In genomic region chr6:14670806-14671205, GRCh38 we compare ENCODE assay signal across 18 cellular contexts.
DNase-seq lines count a peak whose midpoint lies in the region; ATAC-seq, FAIRE-seq and TF ChIP-seq lines count a peak whose summit lies in the region.
"Had no signal": no experiment of that assay in that cellular context is flagged by ENCODE, and none has a peak within 500 bp of the region (broad histone marks: within the 10 kb centered on the region; RNA-seq: fewer than 3 reads in every experiment).

No MANE protein-coding gene starts in this region.

- TF ChIP-seq POLR2A in H54 (IDR thresholded peaks at IDR 0.05; ENCODE audit: low read depth, low read length), result no peak

- H3K36me3 ChIP-seq in ACC112 (ENCODE audit: insufficient read depth, low read length) (no peaks in the 10 kb centered on the region), HEK293 (ENCODE audit: control insufficient read depth in 2 of 2, insufficient read depth in 1 of 2, low read length in 2 of 2) (no peaks in the 10 kb centered on the region), astrocyte (ENCODE audit: insufficient read depth, low read length) (no peaks in the 10 kb centered on the region), keratinocyte (ENCODE audit: control insufficient read depth in 2 of 2, extremely low read depth in 1 of 2, insufficient read depth in 2 of 2, low read length in 2 of 2) (no peaks in the 10 kb centered on the region)
- H3K36me3 ChIP-seq: Peyer's patch had no signal

- H3K4me3 Mint-ChIP-seq in astrocyte (ENCODE audit: unreplicated experiment), result no peak overlapping the region
- H3K4me3 Mint-ChIP-seq: CD4-positive, alpha-beta T cell had no signal

- dilution Hi-C loops in keratinocyte (cut with MboI; ENCODE audit: extremely low pct_ligation_motif_present, low sequenced_read_pairs), result no loop called here

- H2AFZ ChIP-seq in ACC112 (ENCODE audit: low read length, unreplicated experiment) (no peak overlapping the region), astrocyte (ENCODE audit: low read depth, low read length) (no peak overlapping the region), keratinocyte (ENCODE audit: control insufficient read depth, low read length) (no peak overlapping the region)

- FAIRE-seq in astrocyte (lab: Jason Lieb, UNC), result no peak
- FAIRE-seq in keratinocyte (lab: Jason Lieb, UNC), result no peak
- FAIRE-seq in H54 (lab: Jason Lieb, UNC), result no peak
- FAIRE-seq: A549, GM12878, GM19239 had no signal

- H3K4me2 ChIP-seq in astrocyte (ENCODE audit: low read length) (peak overlapping the region; percentile 56), keratinocyte (ENCODE audit: control insufficient read depth, extremely low read depth, insufficient read depth, low read depth, low read length) (peak overlapping the region; percentile 58)
- H3K4me2 ChIP-seq: A549 had no signal

- H3K4me1 Mint-ChIP-seq in astrocyte (ENCODE audit: low read depth, unreplicated experiment), result peaks cover 30% of the 10 kb centered on the region

- H3K9ac ChIP-seq in astrocyte (ENCODE audit: low read length), result peak overlapping the region; percentile 36
- no peak overlapping the region for H3K9ac ChIP-seq in keratinocyte (ENCODE audit: control insufficient read depth, extremely low read depth, insufficient read depth, low read length)

- no peaks in the 10 kb centered on the region for H3K9me1 ChIP-seq in keratinocyte (ENCODE audit: control insufficient read depth, extremely low read depth, insufficient read depth, low read length)

- CTCF ChIA-PET in HEK293 (lab: Yijun Ruan, JAX), result interaction anchor here (0.5 to 0.6 kb wide), 3 partner anchors 9 to 192 kb away, joined by 3 to 4 read pairs (median 4); no protein-coding TSS in a partner anchor

- no peaks in the 10 kb centered on the region for H3K27me3 ChIP-seq in ACC112 (ENCODE audit: insufficient read depth, low read length)
- H3K27me3 ChIP-seq in astrocyte (ENCODE audit: insufficient read depth, low read length), result no peaks in the 10 kb centered on the region
- no peaks in the 10 kb centered on the region for H3K27me3 ChIP-seq in keratinocyte (ENCODE audit: control insufficient read depth, extremely low read depth, insufficient read depth, low read length)
- H3K27me3 ChIP-seq: Peyer's patch had no signal

- H3K4me3 ChIP-seq in ACC112 (ENCODE audit: low read depth, low read length) (no peak overlapping the region), HEK293 (ENCODE audit: low read depth, low read length) (no peak overlapping the region), astrocyte (ENCODE audit: insufficient read depth, low read depth, low read length) (no peak overlapping the region), keratinocyte (ENCODE audit: control insufficient read depth in 2 of 3, extremely low read depth in 1 of 3, insufficient read depth in 2 of 3, low read depth in 1 of 3, low read length in 3 of 3) (no peak overlapping the region)
- H3K4me3 ChIP-seq: A549, GM12878, Peyer's patch had no signal

- no peaks in the 10 kb centered on the region for H3K27me3 Mint-ChIP-seq in astrocyte (ENCODE audit: low read depth, unreplicated experiment)
- H3K27me3 Mint-ChIP-seq: CD4-positive, alpha-beta T cell had no signal

- H3K4me1 ChIP-seq in ACC112 (ENCODE audit: control insufficient read depth, insufficient read depth, low read length, unreplicated experiment) (peaks cover 19% of the 10 kb centered on the region), HEK293 (ENCODE audit: control insufficient read depth, insufficient read depth, low read length) (peaks cover 6% of the 10 kb centered on the region; the same call in 1 of the 2 replicates), astrocyte (ENCODE audit: insufficient read depth, low read length) (peaks cover 31% of the 10 kb centered on the region), keratinocyte (ENCODE audit: control insufficient read depth, extremely low read depth, insufficient read depth, low read length) (peaks cover 57% of the 10 kb centered on the region)
- H3K4me1 ChIP-seq: Peyer's patch had no signal

- peaks cover 4% of the 10 kb centered on the region for H3K9me3 Mint-ChIP-seq in astrocyte (ENCODE audit: unreplicated experiment)
- H3K9me3 Mint-ChIP-seq: CD4-positive, alpha-beta T cell had no signal

- no peak for ATAC-seq in stimulated activated naive CD8-positive, alpha-beta T cell treated with anti-CD3 and anti-CD28 coated beads, Interleukin-15, Interleukin-2, amounts not matched to agents 100 U/mL and 50 U/mL, for 24 hours
- ATAC-seq in HG02885 (IDR thresholded peaks at IDR 0.05; ENCODE audit: poor library complexity, unreplicated experiment), result no peak
- ATAC-seq: A549, GM12878 had no signal

- H3K36me3 Mint-ChIP-seq in astrocyte (ENCODE audit: low read depth, unreplicated experiment), result no peaks in the 10 kb centered on the region

- H4K20me1 ChIP-seq in astrocyte (ENCODE audit: insufficient read depth, low read length) (no peaks in the 10 kb centered on the region), keratinocyte (ENCODE audit: control insufficient read depth, extremely low read depth, insufficient read depth, low read length) (no peaks in the 10 kb centered on the region)

- no peak overlapping the region for H3K27ac Mint-ChIP-seq in astrocyte (ENCODE audit: unreplicated experiment)
- H3K27ac Mint-ChIP-seq: CD4-positive, alpha-beta T cell had no signal

- no peaks in the 10 kb centered on the region for H3K9me3 ChIP-seq in HEK293 (ENCODE audit: control insufficient read depth, insufficient read depth, low read depth, low read length)
- H3K9me3 ChIP-seq in astrocyte (ENCODE audit: insufficient read depth, low read depth, low read length), result no peaks in the 10 kb centered on the region
- H3K9me3 ChIP-seq in keratinocyte (ENCODE audit: control insufficient read depth, low read depth, low read length), result no peaks in the 10 kb centered on the region
- H3K9me3 ChIP-seq: A549, Peyer's patch had no signal

- DNase-seq in astrocyte (ENCODE audit: low read depth) (peak; percentile 72), keratinocyte (ENCODE audit: low read depth, low spot score) (no peak), HUDEP-2 (lab: John Stamatoyannopoulos, UW; ENCODE audit: unreplicated experiment in 76 of 76) (no peak), H54 (ENCODE audit: insufficient read length, low spot score) (no peak)
- DNase-seq in stimulated activated naive CD8-positive, alpha-beta T cell treated with anti-CD3 and anti-CD28 coated beads, Interleukin-15, Interleukin-2, amounts not matched to agents 100 U/mL and 50 U/mL, for 24 hours, result no peak
- DNase-seq: Calu3; CD4-positive, alpha-beta T cell; NCI-H1092; NCI-H2107; NCI-H774; Peyer's patch; SIG-M5 had no signal

- H3K27ac ChIP-seq in ACC112 (ENCODE audit: low read depth, low read length), result peak overlapping the region; percentile 52; the same call in 1 of the 2 replicates
- H3K27ac ChIP-seq in HEK293 (ENCODE audit: extremely low read depth, low read depth, low read length), result no peak overlapping the region
- H3K27ac ChIP-seq in astrocyte (ENCODE audit: low read depth, low read length), result peak overlapping the region; percentile 37
- peak overlapping the region; percentile 59 for H3K27ac ChIP-seq in keratinocyte (ENCODE audit: control insufficient read depth, insufficient read depth, low read length)
- H3K27ac ChIP-seq: A549, Peyer's patch had no signal

- H3K79me2 ChIP-seq in ACC112 (ENCODE audit: control insufficient read depth, insufficient read depth, low read length, unreplicated experiment) (no peaks in the 10 kb centered on the region), astrocyte (ENCODE audit: insufficient read depth, low read length) (no peaks in the 10 kb centered on the region), keratinocyte (ENCODE audit: control insufficient read depth, insufficient read depth, low read length) (no peaks in the 10 kb centered on the region)

- TF ChIP-seq CTCF in HEK293 (tag by site-specific recombination; IDR thresholded peaks at IDR 0.05), result no peak
- no peak for TF ChIP-seq CTCF in astrocyte (IDR thresholded peaks at IDR 0.05; ENCODE audit: insufficient read depth, low read depth, low read length)
- TF ChIP-seq CTCF in keratinocyte (optimal IDR thresholded peaks at IDR 0.05 in 1 of 3, IDR thresholded peaks at IDR 0.05 in 1 of 3, conservative IDR thresholded peaks at IDR 0.05 in 1 of 3; ENCODE audit: extremely low read depth in 1 of 3, insufficient read depth in 2 of 3, low read length in 3 of 3), result no peak

- POLR2A ChIA-PET in HEK293 (lab: Yijun Ruan, JAX), result no interaction called here

TF ChIP-seq in HEK293, 187 proteins besides CTCF, POLR2A, EP300 and RAD21 (continues in another document):
- TF ChIP-seq ZNF513 (tag by site-specific recombination; IDR thresholded peaks at IDR 0.05) (peak; percentile 58; the same call in 1 of the 2 replicates), ZFP69B (tag by site-specific recombination; IDR thresholded peaks at IDR 0.05) (no peak), ZNF148 (tag by site-specific recombination; IDR thresholded peaks at IDR 0.05; ENCODE audit: borderline replicate concordance) (no peak), ZNF433 (tag by site-specific recombination; IDR thresholded peaks at IDR 0.05; ENCODE audit: low read depth) (no peak)
